ENCODE assay signal across 8 cellular contexts in the genomic region with DNA sequence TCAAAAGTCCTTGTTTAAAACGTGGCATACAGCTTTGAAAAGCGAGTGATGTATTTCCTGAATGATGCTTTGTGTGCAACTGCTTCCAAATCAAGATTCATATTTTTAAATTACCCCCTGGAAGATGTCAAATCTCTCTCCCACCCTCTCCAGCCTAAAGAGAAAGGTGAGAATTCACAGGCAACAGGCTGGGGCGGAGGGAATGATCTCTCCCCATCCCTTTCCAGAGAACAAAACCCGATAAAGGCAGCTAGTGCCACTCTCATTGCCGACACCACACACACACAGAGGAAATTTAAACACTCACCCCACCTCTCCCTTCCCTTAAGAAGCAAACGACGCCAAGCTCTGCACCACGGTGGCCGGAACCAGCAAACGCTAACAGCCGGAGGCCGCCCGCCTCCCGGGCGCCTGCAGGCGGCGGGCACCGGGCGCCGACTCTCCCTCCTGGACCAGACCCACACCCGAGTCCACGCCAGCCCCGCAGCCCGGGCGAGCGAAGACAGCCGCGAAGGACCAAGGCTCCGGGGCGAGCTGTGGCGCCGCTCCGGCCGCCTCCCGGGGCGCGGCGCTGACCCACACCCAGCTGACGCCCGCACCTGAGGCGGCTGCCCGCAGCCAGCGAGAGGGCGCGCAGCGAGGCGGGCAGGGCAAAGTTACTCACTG. TPM values are rescaled to one million over a fixed set of nuclear protein-coding genes. Genes with fewer than 3 reads are reported as not detected.
DNase-seq lines count a peak whose midpoint lies in the region; ATAC-seq and TF ChIP-seq lines count a peak whose summit lies in the region.

No MANE protein-coding gene starts in this region.

- peak overlapping the region; percentile 72 to 95 for H3K4me3 ChIP-seq in ascending aorta
- peak overlapping the region; percentile 77 for H3K4me3 ChIP-seq in iPS-11a (ENCODE audit: low read depth, low read length)

- H3K27me3 ChIP-seq in ascending aorta = no peaks in the 10 kb centered on the region

- peaks cover 0 to 14% of the 10 kb centered on the region in 2 donors for H3K4me1 ChIP-seq in ascending aorta

- no peaks in the 10 kb centered on the region for H3K9me3 ChIP-seq in ascending aorta

- intact Hi-C loops in ascending aorta (cut with DNase I) = loop anchor here (1.0 to 10.0 kb wide), 10 partner anchors 13 to 1975 kb away; a partner anchor contains a TSS

- DNase-seq in AG09319 (ENCODE audit: extremely low read depth, low read depth) (no peak), RPMI7951 (ENCODE audit: low read depth) (peak; percentile 33), ascending aorta (ENCODE audit: low spot score in 2 of 2) (peak in 1 of 2 donors; percentile 71), OCI-M2 (lab: John Stamatoyannopoulos, UW; ENCODE audit: unreplicated experiment) (no peak)
- DNase-seq in stimulated activated CD4-positive, alpha-beta T cell treated with anti-CD3 and anti-CD28 coated beads, Interleukin-12 subunit alpha, Interleukin-12 subunit beta, amount 100 ng/mL, for 24 hours (ENCODE audit: low read depth in 2 of 2) = peak; percentile 12 to 18

- H3K27ac ChIP-seq in ascending aorta = peak overlapping the region; percentile 95 to 97

- TF ChIP-seq CTCF in AG09319 (IDR thresholded peaks at IDR 0.05; ENCODE audit: low read depth, low read length) (peak; percentile 23), ascending aorta (IDR thresholded peaks at IDR 0.05) (peak; percentile 25 to 47 (median 33))

- peak; percentile 31 for ATAC-seq in GM18868 (IDR thresholded peaks at IDR 0.05; ENCODE audit: unreplicated experiment)
- ATAC-seq in HG03066 (IDR thresholded peaks at IDR 0.05; ENCODE audit: low read depth, unreplicated experiment) = peak; percentile 26

- peaks cover 0 to 6% of the 10 kb centered on the region in 2 donors for H3K36me3 ChIP-seq in ascending aorta

RNA-seq across cellular contexts. Expression of a gene that starts 0.5 kb away (rescaled TPM):
- 5.3 and 6.3 TPM in 2 replicates for total RNA-seq in RPMI7951 (2014; rRNA removed; shearing (Covaris generic))
- total RNA-seq in ascending aorta = 3.7 TPM

RNA-seq across cellular contexts. Expression of a gene that starts 1.8 kb away (rescaled TPM):
- 82.1 and 85.1 TPM in 2 replicates for total RNA-seq in RPMI7951 (2014; rRNA removed; shearing (Covaris generic))
- 91.2 TPM for total RNA-seq in ascending aorta

Comparison
In these comparisons a context has a peak if more than half of its experiments do, and no peak if none do; other contexts are left out.
1. DNase-seq: peak in RPMI7951 (single experiment) and stimulated activated CD4-positive, alpha-beta T cell treated with anti-CD3 and anti-CD28 coated beads, Interleukin-12 subunit alpha, Interleukin-12 subunit beta, amount 100 ng/mL, for 24 hours (2 of 2); none in AG09319 (single experiment) and OCI-M2 (single experiment).